11 cellular contexts compared by ENCODE assay signal in genomic region chr2:141570474-141571131, GRCh38.
"Had no signal": no experiment of that assay in that cellular context is flagged by ENCODE, and none has a peak within 500 bp of the region (broad histone marks: within the 10 kb centered on the region; RNA-seq: fewer than 3 reads in every experiment).

No MANE protein-coding gene starts in this region.

- H3K4me3 ChIP-seq: coronary artery, skin epidermis had no signal

- H3K27ac Mint-ChIP-seq: activated naive CD4-positive, alpha-beta T cell treated with anti-CD3 and anti-CD28 coated beads, Interleukin-2, amount 10 ng/mL, durations not matched to agents 7 days and 5 days; activated T-helper 2 cell treated with anti-CD3 and anti-CD28 coated beads, Interferon-gamma antibody, Interleukin-2, Interleukin-4, amounts not matched to agents 10 μg/mL and 5 μg/mL and 100 μg/mL, durations not matched to agents 14 hours and 24 hours and 36 hours; memory B cell had no signal

- H3K36me3 Mint-ChIP-seq: activated naive CD4-positive, alpha-beta T cell treated with anti-CD3 and anti-CD28 coated beads, Interleukin-2, amount 10 ng/mL, durations not matched to agents 7 days and 5 days; memory B cell had no signal

- H3K27ac ChIP-seq: coronary artery, epithelial cell of prostate, skin epidermis had no signal

- DNase-seq: activated naive CD4-positive, alpha-beta T cell treated with anti-CD3 and anti-CD28 coated beads, Interleukin-2, amount 10 ng/mL, durations not matched to agents 7 days and 5 days; caudate nucleus; effector CD8-positive, alpha-beta T cell; hippocampal formation; retina; T-helper 2 cell had no signal

- H3K4me3 Mint-ChIP-seq: activated naive CD4-positive, alpha-beta T cell treated with anti-CD3 and anti-CD28 coated beads, Interleukin-2, amount 10 ng/mL, durations not matched to agents 7 days and 5 days; memory B cell had no signal

- H3K27me3 Mint-ChIP-seq: activated naive CD4-positive, alpha-beta T cell treated with anti-CD3 and anti-CD28 coated beads, Interleukin-2, amount 10 ng/mL, durations not matched to agents 7 days and 5 days; memory B cell had no signal

- H3K4me1 Mint-ChIP-seq: activated naive CD4-positive, alpha-beta T cell treated with anti-CD3 and anti-CD28 coated beads, Interleukin-2, amount 10 ng/mL, durations not matched to agents 7 days and 5 days; memory B cell had no signal
